24 cellular contexts compared by ENCODE assay signal in genomic region chr9:125803526-125803925, GRCh38.
"Had no signal": no experiment of that assay in that cellular context is flagged by ENCODE, and none has a peak within 500 bp of the region (broad histone marks: within the 10 kb centered on the region; RNA-seq: fewer than 3 reads in every experiment).

No MANE protein-coding gene starts in this region.

- H3K4me2 ChIP-seq: hepatocyte had no signal

- H3K4me1 Mint-ChIP-seq: immature natural killer cell, mesothelial cell of epicardium, naive B cell had no signal

- FAIRE-seq: colon, endothelial cell of umbilical vein, frontal cortex, keratinocyte had no signal

- H3K9me3 Mint-ChIP-seq: immature natural killer cell, mesothelial cell of epicardium, naive B cell had no signal

- H3K4me3 Mint-ChIP-seq: immature natural killer cell, mesothelial cell of epicardium, naive B cell had no signal

- H3K36me3 ChIP-seq: esophagus muscularis mucosa had no signal

- H3K36me3 Mint-ChIP-seq: mesothelial cell of epicardium, naive B cell had no signal

- H3K27me3 ChIP-seq: dorsolateral prefrontal cortex, esophagus muscularis mucosa, foreskin keratinocyte, gastroesophageal sphincter, heart left ventricle, hepatocyte, left lung had no signal

- H2AFZ ChIP-seq: hepatocyte had no signal

- H3K4me1 ChIP-seq: foreskin keratinocyte, lower lobe of right lung had no signal

- ATAC-seq: foreskin keratinocyte, gastroesophageal sphincter, heart left ventricle, left cardiac atrium, left lung, left ventricle myocardium superior, lower lobe of right lung, mucosa of descending colon had no signal

- H3K4me3 ChIP-seq: coronary artery, dorsolateral prefrontal cortex, esophagus muscularis mucosa, gastroesophageal sphincter, heart left ventricle, hepatocyte, left lung, lower lobe of right lung, mucosa of descending colon had no signal

- H3K27ac ChIP-seq: coronary artery, dorsolateral prefrontal cortex, esophagus muscularis mucosa, foreskin keratinocyte, gastroesophageal sphincter, hepatocyte, left lung, lower lobe of right lung had no signal

- H3K27me3 Mint-ChIP-seq: naive B cell had no signal

- H3K79me2 ChIP-seq: hepatocyte had no signal

- H3K27ac Mint-ChIP-seq: immature natural killer cell, mesothelial cell of epicardium had no signal

- H3K9me3 ChIP-seq: esophagus muscularis mucosa, gastroesophageal sphincter, heart left ventricle, left lung, lower lobe of right lung, mucosa of descending colon had no signal

- DNase-seq: dermis blood vessel endothelial cell; dorsolateral prefrontal cortex; effector CD4-positive, alpha-beta T cell; effector memory CD4-positive, alpha-beta T cell; foreskin keratinocyte; heart left ventricle; hypothalamus; immature natural killer cell; left cardiac atrium; left lung; left ventricle myocardium superior; lower lobe of right lung; mesenchymal stem cell; mucosa of descending colon; naive B cell had no signal
